In the genomic region with DNA sequence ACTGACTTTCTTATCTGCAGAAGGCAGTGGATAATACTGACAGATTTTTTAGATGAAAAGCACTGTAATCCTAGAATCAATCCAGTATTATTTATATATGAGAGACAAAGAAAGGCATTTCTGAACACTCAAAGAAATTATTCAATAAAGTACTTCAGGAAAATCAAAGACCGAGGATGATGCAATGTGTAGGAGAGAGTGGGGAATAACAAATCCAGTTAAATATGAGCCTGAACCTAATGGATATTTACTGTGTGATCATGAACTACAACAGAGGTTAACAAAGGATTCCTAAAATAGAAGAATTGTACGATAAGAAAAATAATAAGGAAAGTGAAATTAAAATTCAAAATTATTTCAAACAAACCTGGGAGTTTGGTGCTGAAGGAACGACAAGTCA, we compare ENCODE assay signal across 22 cellular contexts.
DNase-seq lines count a peak whose midpoint lies in the region; ATAC-seq and TF ChIP-seq lines count a peak whose summit lies in the region.
"Had no signal": no experiment of that assay in that cellular context is flagged by ENCODE, and none has a peak within 500 bp of the region (broad histone marks: within the 10 kb centered on the region; RNA-seq: fewer than 3 reads in every experiment).

No MANE protein-coding gene starts in this region.

- H4K91ac ChIP-seq in IMR-90 (ENCODE audit: insufficient read depth, low read depth, low read length) = no peak overlapping the region

- no peak overlapping the region for H2BK120ac ChIP-seq in IMR-90 (ENCODE audit: low read depth, low read length)

- ATAC-seq in IMR-90 (ENCODE audit: low read depth) = no peak
- ATAC-seq: CD8-positive, alpha-beta T cell; GM12878 had no signal

- no peak overlapping the region for H3K14ac ChIP-seq in IMR-90 (replicated peaks; ENCODE audit: low read depth, low read length)

- POLR2A ChIA-PET in IMR-90 (lab: Charles Lee; ENCODE audit: unreplicated experiment) = no interaction called here

- H2AK9ac ChIP-seq in IMR-90 (replicated peaks; ENCODE audit: low read depth, low read length, poor library complexity) = no peak overlapping the region

- no peak overlapping the region for H2BK15ac ChIP-seq in IMR-90 (ENCODE audit: low read depth, low read length)

- H3K36me3 ChIP-seq in IMR-90 (ENCODE audit: control insufficient read depth, insufficient read depth, low read length) = no peaks in the 10 kb centered on the region
- H3K36me3 ChIP-seq: BLaER1 treated with 17β-estradiol and CSF1 and Interleukin-3, amounts not matched to agents 10 nM and 100 nM had no signal

- H3K4me3 Mint-ChIP-seq in chondrocyte (ENCODE audit: unreplicated experiment) = no peak overlapping the region
- H3K4me3 Mint-ChIP-seq in osteocyte (ENCODE audit: unreplicated experiment) = no peak overlapping the region
- H3K4me3 Mint-ChIP-seq: B cell; CD4-positive, alpha-beta T cell; CD8-positive, alpha-beta T cell had no signal

- in situ Hi-C loops in IMR-90 (cut with MboI; ENCODE audit: low sequenced_read_pairs) = no loop called here

- no peak overlapping the region for H2BK20ac ChIP-seq in IMR-90 (ENCODE audit: low read depth, low read length)

- H3K4ac ChIP-seq in IMR-90 (ENCODE audit: low read depth, low read length) = no peak overlapping the region

- no peaks in the 10 kb centered on the region for H3K79me1 ChIP-seq in IMR-90 (ENCODE audit: low read depth in 1 of 2, low read length in 2 of 2)

- TF ChIP-seq POLR2A in IMR-90 (IDR thresholded peaks at IDR 0.05; ENCODE audit: low read depth, low read length) = no peak

- peaks cover 64% of the 10 kb centered on the region for H3K27me3 ChIP-seq in IMR-90 (ENCODE audit: control insufficient read depth, insufficient read depth, low read length)
- H3K27me3 ChIP-seq: BLaER1 treated with 17β-estradiol and CSF1 and Interleukin-3, amounts not matched to agents 10 nM and 100 nM had no signal

- no peaks in the 10 kb centered on the region for H3K9me1 ChIP-seq in IMR-90 (ENCODE audit: insufficient read depth, low read length)

- no peak for TF ChIP-seq RAD21 in IMR-90 (IDR thresholded peaks at IDR 0.05; ENCODE audit: low read length)

- no peak overlapping the region for H3K4me2 ChIP-seq in IMR-90 (ENCODE audit: low read depth, low read length)
- H3K4me2 ChIP-seq: BLaER1 treated with 17β-estradiol and CSF1 and Interleukin-3, amounts not matched to agents 10 nM and 100 nM had no signal

- H2AK5ac ChIP-seq in IMR-90 (ENCODE audit: low read depth, low read length) = no peak overlapping the region

- dilution Hi-C loops in IMR-90 (cut with HindIII; ENCODE audit: low sequenced_read_pairs, unreplicated experiment) = no loop called here

- CTCF ChIA-PET in IMR-90 (lab: Yijun Ruan, JAX) = no interaction called here

- peaks cover 6% of the 10 kb centered on the region for H3K9me3 ChIP-seq in IMR-90 (ENCODE audit: control insufficient read depth, insufficient read depth, low read length)

- H3K27ac Mint-ChIP-seq in chondrocyte (ENCODE audit: unreplicated experiment) = peak overlapping the region; percentile 65
- H3K27ac Mint-ChIP-seq in osteocyte (ENCODE audit: unreplicated experiment) = peak overlapping the region; percentile 80
- H3K27ac Mint-ChIP-seq: B cell; CD4-positive, alpha-beta T cell; CD8-positive, alpha-beta T cell had no signal

- H2AFZ ChIP-seq in IMR-90 (replicated peaks; ENCODE audit: low read length, poor library complexity) = no peak overlapping the region

- no peak overlapping the region for H4K8ac ChIP-seq in IMR-90 (ENCODE audit: low read depth in 2 of 2, low read length in 2 of 2)

- H3K4me1 ChIP-seq in IMR-90 (ENCODE audit: control insufficient read depth, insufficient read depth, low read length) = no peaks in the 10 kb centered on the region
- H3K4me1 ChIP-seq: BLaER1 treated with 17β-estradiol and CSF1 and Interleukin-3, amounts not matched to agents 10 nM and 100 nM; Caco-2 had no signal

- TF ChIP-seq CTCF in IMR-90 (conservative IDR thresholded peaks at IDR 0.05; ENCODE audit: low read depth, low read length) (no peak), chondrocyte (IDR thresholded peaks at IDR 0.05) (no peak), osteocyte (IDR thresholded peaks at IDR 0.05) (no peak)

- no peak overlapping the region for H3K4me3 ChIP-seq in IMR-90 (ENCODE audit: insufficient read depth, low read depth, low read length)
- H3K4me3 ChIP-seq: BLaER1 treated with 17β-estradiol and CSF1 and Interleukin-3, amounts not matched to agents 10 nM and 100 nM; GM12878 had no signal

- DNase-seq in IMR-90 = no peak
- no peak for DNase-seq in chondrocyte (ENCODE audit: low spot score)
- no peak for DNase-seq in osteocyte (ENCODE audit: extremely low spot score, unreplicated experiment)
- DNase-seq in DMS153 (lab: John Stamatoyannopoulos, UW) = no peak
- no peak for DNase-seq in HPDE6-E6E7 (ENCODE audit: extremely low spot score)
- no peak for DNase-seq in AG08396 (ENCODE audit: low spot score)
- DNase-seq: 8988T; ACHN; AML-193; Caco-2; Calu3; CD4-positive, alpha-beta T cell; CD8-positive, alpha-beta T cell; DMS53; DMS79; DND-41; EL; GDM1 had no signal

- no CpG with 5 or more reads among the region's 3 CpGs for WGBS in IMR-90 (ENCODE audit: extremely low coverage in 2 of 2, insufficient read length in 1 of 2), 2 experiments

- H3K18ac ChIP-seq in IMR-90 (ENCODE audit: low read depth, low read length) = no peak overlapping the region

- intact Hi-C loops in IMR-90 (cut with micrococcal nuclease) = no loop called here

- H4K5ac ChIP-seq in IMR-90 (ENCODE audit: low read depth, low read length) = no peak overlapping the region

- no peak overlapping the region for H3K23ac ChIP-seq in IMR-90 (ENCODE audit: low read depth, low read length)

- no peak overlapping the region for H2BK5ac ChIP-seq in IMR-90 (ENCODE audit: low read depth, low read length, poor library complexity, severe bottlenecking)

- peaks cover 9% of the 10 kb centered on the region for H3K9me3 Mint-ChIP-seq in chondrocyte (ENCODE audit: low read depth)
- H3K9me3 Mint-ChIP-seq in osteocyte (ENCODE audit: unreplicated experiment) = peaks cover 7% of the 10 kb centered on the region
- H3K9me3 Mint-ChIP-seq: CD4-positive, alpha-beta T cell; CD8-positive, alpha-beta T cell had no signal

- BruUV-seq in IMR-90 (replicated peaks; lab: Mats Ljungman, UMichigan) = no TSS peak

- H3K56ac ChIP-seq in IMR-90 (ENCODE audit: extremely low read depth, insufficient read depth, low read length) = no peak overlapping the region

- H3K27me3 Mint-ChIP-seq in chondrocyte (ENCODE audit: low read depth) (no peaks in the 10 kb centered on the region), osteocyte (ENCODE audit: unreplicated experiment) (peaks cover 7% of the 10 kb centered on the region)

- H3K36me3 Mint-ChIP-seq in chondrocyte (ENCODE audit: low read depth) (peaks cover 5% of the 10 kb centered on the region), osteocyte (ENCODE audit: unreplicated experiment) (no peaks in the 10 kb centered on the region)
- H3K36me3 Mint-ChIP-seq: CD8-positive, alpha-beta T cell had no signal

- peaks cover 24% of the 10 kb centered on the region for H3K4me1 Mint-ChIP-seq in chondrocyte (ENCODE audit: low read depth)
- peaks cover 22% of the 10 kb centered on the region for H3K4me1 Mint-ChIP-seq in osteocyte (ENCODE audit: unreplicated experiment)
- H3K4me1 Mint-ChIP-seq: B cell had no signal

- no peak overlapping the region for H3K27ac ChIP-seq in IMR-90 (ENCODE audit: insufficient read depth, low read length)
- H3K27ac ChIP-seq: BLaER1 treated with 17β-estradiol and CSF1 and Interleukin-3, amounts not matched to agents 10 nM and 100 nM; C4-2B had no signal

- H3K9ac ChIP-seq in IMR-90 (ENCODE audit: low read depth, low read length) = no peak overlapping the region
- H3K9ac ChIP-seq: BLaER1 treated with 17β-estradiol and CSF1 and Interleukin-3, amounts not matched to agents 10 nM and 100 nM had no signal

- H4K20me1 ChIP-seq in IMR-90 (ENCODE audit: insufficient read depth, low read length) = no peaks in the 10 kb centered on the region
- H4K20me1 ChIP-seq: BLaER1 treated with 17β-estradiol and CSF1 and Interleukin-3, amounts not matched to agents 10 nM and 100 nM had no signal

TF ChIP-seq in IMR-90, 13 proteins besides CTCF, POLR2A, EP300 and RAD21:
- no peak for TF ChIP-seq SMC3 (IDR thresholded peaks at IDR 0.05; ENCODE audit: low read depth, low read length)
- TF ChIP-seq FOS (IDR thresholded peaks at IDR 0.05; ENCODE audit: low read depth, low read length) = no peak
- TF ChIP-seq RFX5 (IDR thresholded peaks at IDR 0.05; ENCODE audit: low read depth, low read length) = no peak
- TF ChIP-seq MXI1 (IDR thresholded peaks at IDR 0.05; ENCODE audit: borderline replicate concordance, low read depth, low read length) = no peak
- TF ChIP-seq RCOR1 (IDR thresholded peaks at IDR 0.05; ENCODE audit: insufficient replicate concordance, low read length) = no peak
- TF ChIP-seq CEBPB (IDR thresholded peaks at IDR 0.05; ENCODE audit: low read depth, low read length) = peak; percentile 47
